In genomic region chr1:84737572-84737971, GRCh38 we compare ENCODE assay signal across 28 cellular contexts.
"Had no signal": no experiment of that assay in that cellular context is flagged by ENCODE, and none has a peak within 500 bp of the region (broad histone marks: within the 10 kb centered on the region; RNA-seq: fewer than 3 reads in every experiment).

No MANE protein-coding gene starts in this region.

- H3K36me3 ChIP-seq: ascending aorta, SJSA1 had no signal

- H3K27me3 ChIP-seq: ascending aorta, body of pancreas, SJSA1 had no signal

- DNase-seq: activated CD4-positive, alpha-beta T cell treated with anti-CD3 and anti-CD28 coated beads for 1 hour; activated CD4-positive, alpha-beta T cell treated with anti-CD3 and anti-CD28 coated beads, Interleukin-2, amount 10 ng/mL, durations not matched to agents 24 days and 14 days; activated CD4-positive, alpha-beta T cell treated with anti-CD3 and anti-CD28 coated beads, Interleukin-2, amount 50 U/mL, for 48 hours; activated CD8-positive, alpha-beta memory T cell treated with anti-CD3 and anti-CD28 coated beads, Interleukin-2, amount 10 ng/mL, durations not matched to agents 7 days and 5 days; activated effector memory CD4-positive, alpha-beta T cell treated with Interleukin-2 at 50 U/mL for 16 hours; activated naive CD4-positive, alpha-beta T cell; activated naive CD8-positive, alpha-beta T cell treated with anti-CD3 and anti-CD28 coated beads, Interleukin-2, amount 50 U/mL, for 24 hours; activated T-cell treated with anti-CD3 and anti-CD28 coated beads, Interleukin-2, amount 50 U/mL, for 24 hours; amniotic stem cell; body of pancreas; central memory CD4-positive, alpha-beta T cell; KG1; NCI-H1105; NCI-H1436; NCI-H187; NCI-H2081; NCI-H524; PC-3; SHP77 had no signal

- H3K4me3 ChIP-seq: ascending aorta, body of pancreas, SJSA1 had no signal

- H3K27ac ChIP-seq: ascending aorta, body of pancreas, SJSA1 had no signal

- H3K36me3 Mint-ChIP-seq: activated CD8-positive, alpha-beta memory T cell treated with anti-CD3 and anti-CD28 coated beads, Interleukin-2, amount 10 ng/mL, durations not matched to agents 7 days and 5 days; activated naive CD4-positive, alpha-beta T cell treated with anti-CD3 and anti-CD28 coated beads, Interleukin-2, amount 50 U/mL, for 72 hours had no signal

- ATAC-seq: activated CD8-positive, alpha-beta memory T cell treated with anti-CD3 and anti-CD28 coated beads, Interleukin-2, amount 10 ng/mL, durations not matched to agents 7 days and 5 days; activated naive CD8-positive, alpha-beta T cell treated with anti-CD3 and anti-CD28 coated beads, Interleukin-2, amount 50 U/mL, for 24 hours; body of pancreas; PC-3; SK-N-SH treated with all-trans-retinoic acid at 6 μM for 48 hours had no signal

- H3K9me3 ChIP-seq: ascending aorta, body of pancreas, SJSA1 had no signal

- H3K4me1 ChIP-seq: ascending aorta, body of pancreas had no signal

- FAIRE-seq: bronchial epithelial cell, RCC 7860 had no signal

- H3K27ac Mint-ChIP-seq: activated CD4-positive, alpha-beta T cell treated with anti-CD3 and anti-CD28 coated beads, Interleukin-2, amount 10 ng/mL, durations not matched to agents 24 days and 14 days; activated naive CD4-positive, alpha-beta T cell treated with anti-CD3 and anti-CD28 coated beads, Interleukin-2, amount 50 U/mL, for 72 hours; activated naive CD8-positive, alpha-beta T cell treated with anti-CD3 and anti-CD28 coated beads, Interleukin-2, amount 50 U/mL, for 24 hours; activated T-cell treated with anti-CD3 and anti-CD28 coated beads, Interleukin-2, amount 50 U/mL, for 24 hours; activated T-helper 1 cell treated with anti-CD3 and anti-CD28 coated beads, Interleukin-12 subunit alpha, Interleukin-12 subunit beta, Interleukin-2, Interleukin-4 antibody, amounts not matched to agents 30 ng/mL and 10 ng/mL and 1 ng/mL, durations not matched to agents 14 hours and 24 hours and 36 hours; T-helper 1 cell treated with Interleukin-12 subunit alpha and Interleukin-12 subunit beta and Interleukin-4 antibody, amounts not matched to agents 30 μg/mL and 1 μg/mL, for 36 hours had no signal

- H3K9me3 Mint-ChIP-seq: activated CD4-positive, alpha-beta T cell treated with anti-CD3 and anti-CD28 coated beads, Interleukin-2, amount 10 ng/mL, durations not matched to agents 24 days and 14 days; activated naive CD4-positive, alpha-beta T cell treated with anti-CD3 and anti-CD28 coated beads, Interleukin-2, amount 50 U/mL, for 72 hours; activated naive CD8-positive, alpha-beta T cell treated with anti-CD3 and anti-CD28 coated beads, Interleukin-2, amount 50 U/mL, for 24 hours; activated T-cell treated with anti-CD3 and anti-CD28 coated beads, Interleukin-2, amount 50 U/mL, for 24 hours; activated T-helper 1 cell treated with anti-CD3 and anti-CD28 coated beads, Interleukin-12 subunit alpha, Interleukin-12 subunit beta, Interleukin-2, Interleukin-4 antibody, amounts not matched to agents 30 ng/mL and 10 ng/mL and 1 ng/mL, durations not matched to agents 14 hours and 24 hours and 36 hours; T-helper 1 cell treated with Interleukin-12 subunit alpha and Interleukin-12 subunit beta and Interleukin-4 antibody, amounts not matched to agents 30 μg/mL and 1 μg/mL, for 36 hours had no signal

- H3K4me3 Mint-ChIP-seq: activated CD4-positive, alpha-beta T cell treated with anti-CD3 and anti-CD28 coated beads, Interleukin-2, amount 10 ng/mL, durations not matched to agents 24 days and 14 days; activated CD8-positive, alpha-beta memory T cell treated with anti-CD3 and anti-CD28 coated beads, Interleukin-2, amount 10 ng/mL, durations not matched to agents 7 days and 5 days; activated naive CD8-positive, alpha-beta T cell treated with anti-CD3 and anti-CD28 coated beads, Interleukin-2, amount 50 U/mL, for 24 hours; activated T-cell treated with anti-CD3 and anti-CD28 coated beads, Interleukin-2, amount 50 U/mL, for 24 hours; activated T-helper 1 cell treated with anti-CD3 and anti-CD28 coated beads, Interleukin-12 subunit alpha, Interleukin-12 subunit beta, Interleukin-2, Interleukin-4 antibody, amounts not matched to agents 30 ng/mL and 10 ng/mL and 1 ng/mL, durations not matched to agents 14 hours and 24 hours and 36 hours; T-helper 1 cell treated with Interleukin-12 subunit alpha and Interleukin-12 subunit beta and Interleukin-4 antibody, amounts not matched to agents 30 μg/mL and 1 μg/mL, for 36 hours; WTC11 had no signal
